Comparison of ENCODE assay signal across 8 cellular contexts in the genomic region with DNA sequence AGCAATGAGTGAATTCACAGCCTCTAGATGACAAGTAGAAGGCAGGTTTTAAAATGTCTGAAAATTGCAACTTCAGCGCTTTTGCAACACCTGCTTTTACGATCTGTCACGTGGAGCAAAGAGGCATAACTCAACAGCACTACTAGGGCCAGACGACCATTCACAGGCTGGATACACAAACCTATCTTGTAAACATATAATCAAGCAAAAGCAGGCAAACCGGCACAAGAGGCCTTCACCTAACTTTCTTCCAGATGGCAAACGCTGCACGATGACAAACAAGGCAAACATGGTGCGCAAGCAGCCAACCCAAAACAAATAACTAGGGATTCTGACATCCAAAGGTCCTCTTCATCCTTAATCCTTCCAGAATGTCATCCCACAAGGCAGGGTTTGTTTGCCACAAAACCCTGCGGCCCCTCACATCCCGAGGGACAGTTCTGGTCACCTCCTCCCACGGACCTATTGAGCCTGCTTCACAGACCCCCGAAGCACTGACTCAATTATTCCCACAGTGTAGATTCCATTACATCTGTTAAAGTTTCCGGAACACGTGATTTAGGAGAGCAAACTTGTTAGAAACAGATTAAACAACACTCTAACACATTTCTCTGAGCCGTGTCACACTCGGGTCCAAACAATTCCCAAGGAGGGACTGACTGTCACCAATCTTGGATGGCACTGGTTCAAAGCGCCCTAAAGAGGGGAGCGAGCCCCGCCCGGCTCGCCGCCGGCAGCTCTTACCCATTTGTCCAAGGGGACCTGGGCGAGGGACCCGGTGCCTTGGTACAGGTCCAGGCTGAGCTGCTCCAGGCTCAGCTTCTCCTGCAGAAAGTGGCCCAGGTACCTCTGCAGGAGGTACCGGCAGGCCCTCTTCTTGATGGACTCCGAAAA. TPM values are rescaled to one million over a fixed set of nuclear protein-coding genes. Genes with fewer than 3 reads are reported as not detected.
DNase-seq lines count a peak whose midpoint lies in the region; ATAC-seq lines count a peak whose summit lies in the region.

No MANE protein-coding gene starts in this region.

- H3K4me1 Mint-ChIP-seq in memory B cell: peaks cover 26% of the 10 kb centered on the region

- DNase-seq in NCI-H1092 treated with DMSO at 0.1 percent for 48 hours (lab: John Stamatoyannopoulos, UW): peak; percentile 38
- DNase-seq in NCI-H1092 (lab: John Stamatoyannopoulos, UW): no peak
- peak; percentile 79 for DNase-seq in NCI-H510A treated with DMSO at 0.1 percent for 48 hours (lab: John Stamatoyannopoulos, UW)
- peak; percentile 41 for DNase-seq in activated CD4-positive, alpha-beta T cell treated with anti-CD3 and anti-CD28 coated beads, Interleukin-2, amount 50 U/mL, for 1 hour
- peak; percentile 13 to 30 for DNase-seq in memory B cell (ENCODE audit: low spot score in 2 of 2)
- DNase-seq in stimulated activated CD8-positive, alpha-beta memory T cell treated with anti-CD3 and anti-CD28 coated beads, Interleukin-7, amount 100 ng/mL, for 24 hours (ENCODE audit: low read depth): peak; percentile 13

- H3K36me3 ChIP-seq in ectodermal cell (ENCODE audit: control insufficient read depth, insufficient read depth, low read length): no peaks in the 10 kb centered on the region

- WGBS in ectodermal cell, 2 experiments: 4 to 5% methylated on average over 27 of the region's 27 CpGs

- peak overlapping the region; percentile 87 for H3K4me3 Mint-ChIP-seq in memory B cell

- peaks cover 10% of the 10 kb centered on the region for H3K4me1 ChIP-seq in ectodermal cell (ENCODE audit: control insufficient read depth, insufficient read depth, low read length)

- no peaks in the 10 kb centered on the region for H3K9me3 Mint-ChIP-seq in memory B cell

- H3K36me3 Mint-ChIP-seq in memory B cell: no peaks in the 10 kb centered on the region

- peak overlapping the region; percentile 88 for H3K27ac Mint-ChIP-seq in memory B cell

- H3K27ac ChIP-seq in ectodermal cell (ENCODE audit: insufficient read depth, low read depth, low read length, poor library complexity, severe bottlenecking): peak overlapping the region; percentile 83

- H3K27me3 ChIP-seq in ectodermal cell (ENCODE audit: control insufficient read depth, insufficient read depth, low read length, poor library complexity, severe bottlenecking): no peaks in the 10 kb centered on the region

- no peaks in the 10 kb centered on the region for H3K9me3 ChIP-seq in ectodermal cell (ENCODE audit: control insufficient read depth, low read length)

- peak; percentile 12 for ATAC-seq in HG03045 (IDR thresholded peaks at IDR 0.05; ENCODE audit: unreplicated experiment)
- ATAC-seq in memory B cell (ENCODE audit: low read depth): peak; percentile 37

- H3K4me3 ChIP-seq in ectodermal cell (ENCODE audit: insufficient read depth, low read depth, low read length): peak overlapping the region; percentile 89

- H3K27me3 Mint-ChIP-seq in memory B cell: no peaks in the 10 kb centered on the region

RNA-seq across cellular contexts. Expression of a gene that starts 0.8 kb away (rescaled TPM):
- 9.5 TPM for polyA plus RNA-seq in ectodermal cell (2013, experiment 1 of 4)
- 11.1 TPM for polyA plus RNA-seq in ectodermal cell (2013, experiment 2 of 4)
- polyA plus RNA-seq in ectodermal cell (2013, experiment 3 of 4): 7.2 TPM
- polyA plus RNA-seq in ectodermal cell (2013, experiment 4 of 4): 8.8 TPM

RNA-seq across cellular contexts. Expression of a gene that starts 1.0 kb away (rescaled TPM):
- 34.9 TPM for polyA plus RNA-seq in ectodermal cell (2013, experiment 1 of 4)
- 38.3 TPM for polyA plus RNA-seq in ectodermal cell (2013, experiment 2 of 4)
- 36.1 TPM for polyA plus RNA-seq in ectodermal cell (2013, experiment 3 of 4)
- polyA plus RNA-seq in ectodermal cell (2013, experiment 4 of 4): 38.5 TPM

RNA-seq across cellular contexts. Expression of a gene that starts 29.6 kb away (rescaled TPM):
- 6.1 TPM for polyA plus RNA-seq in ectodermal cell (2013, experiment 1 of 4)
- polyA plus RNA-seq in ectodermal cell (2013, experiment 2 of 4): 6.3 TPM
- 5.7 TPM for polyA plus RNA-seq in ectodermal cell (2013, experiment 3 of 4)
- polyA plus RNA-seq in ectodermal cell (2013, experiment 4 of 4): 5.8 TPM
